ENCODE assay signal across 1 cellular context in the genomic region with DNA sequence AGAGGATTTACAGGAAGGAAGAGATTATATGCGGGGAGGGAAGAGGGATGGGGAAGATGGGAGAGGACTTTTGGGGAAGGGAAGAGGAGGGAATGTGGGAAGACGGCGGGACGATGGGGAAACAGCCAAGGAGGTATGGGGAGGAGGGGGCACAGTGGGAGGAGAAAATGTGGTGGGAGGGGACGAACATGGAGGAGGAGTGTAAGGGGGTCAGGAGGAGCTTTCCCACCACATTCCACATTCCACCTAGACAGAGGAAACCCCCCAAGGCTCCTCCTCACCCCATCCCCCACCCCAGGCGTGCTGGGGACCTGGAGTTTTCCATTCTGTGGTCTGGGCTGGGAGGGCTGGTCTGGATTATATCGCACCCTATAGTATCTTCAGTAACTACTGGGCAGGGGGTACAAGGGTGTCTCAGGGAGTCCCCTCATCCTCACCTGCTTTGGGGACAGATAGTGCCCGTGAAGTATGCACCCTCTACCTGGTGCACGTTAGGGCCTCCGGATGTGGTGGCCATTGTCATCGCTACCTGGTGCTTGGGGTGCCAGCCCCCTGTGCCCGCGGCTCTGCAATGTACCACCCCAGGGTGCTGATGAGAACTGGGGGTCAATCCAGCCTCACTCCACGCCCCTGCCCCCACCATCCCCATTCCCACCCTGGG.
TF ChIP-seq lines count a peak whose summit lies in the region.

No MANE protein-coding gene starts in this region.

TF ChIP-seq in HepG2, 621 proteins besides CTCF, POLR2A, EP300 and RAD21:
- TF ChIP-seq THYN1 (CRISPR knock-in tag; IDR thresholded peaks at IDR 0.05; ENCODE audit: borderline replicate concordance, low read depth) (no peak), ZKSCAN8 (CRISPR knock-in tag; IDR thresholded peaks at IDR 0.05; ENCODE audit: borderline replicate concordance) (no peak), ZNF138 (CRISPR knock-in tag; IDR thresholded peaks at IDR 0.05; ENCODE audit: low read depth) (no peak), ZNF350 (CRISPR knock-in tag; IDR thresholded peaks at IDR 0.05; ENCODE audit: borderline replicate concordance, low read depth) (no peak), HHEX (CRISPR knock-in tag; IDR thresholded peaks at IDR 0.05) (no peak), ZNF703 (CRISPR knock-in tag; IDR thresholded peaks at IDR 0.05; ENCODE audit: borderline replicate concordance) (no peak), MATR3 (CRISPR knock-in tag; IDR thresholded peaks at IDR 0.05) (no peak), ZNF614 (CRISPR knock-in tag; IDR thresholded peaks at IDR 0.05; ENCODE audit: borderline replicate concordance) (no peak), ZNF292 (CRISPR knock-in tag; IDR thresholded peaks at IDR 0.05; ENCODE audit: borderline replicate concordance, low read depth) (no peak), ZNF619 (CRISPR knock-in tag; IDR thresholded peaks at IDR 0.05) (no peak), ZNF775 (CRISPR knock-in tag; IDR thresholded peaks at IDR 0.05; ENCODE audit: borderline replicate concordance) (no peak), ZSCAN21 (CRISPR knock-in tag; IDR thresholded peaks at IDR 0.05; ENCODE audit: borderline replicate concordance) (no peak), PCBP2 (optimal IDR thresholded peaks at IDR 0.05; ENCODE audit: low read depth, low read length, poor library complexity, severe bottlenecking) (peak; percentile 88), HNRNPK (IDR thresholded peaks at IDR 0.05; ENCODE audit: low read depth, low read length, poor library complexity, severe bottlenecking) (peak; percentile 13), ZNF768 (CRISPR knock-in tag; IDR thresholded peaks at IDR 0.05) (peak; percentile 46; the same call in 1 of the 2 replicates), TARDBP (CRISPR knock-in tag; IDR thresholded peaks at IDR 0.05) (no peak), ZNF253 (CRISPR knock-in tag; IDR thresholded peaks at IDR 0.05; ENCODE audit: borderline replicate concordance) (no peak), GPN1 (CRISPR knock-in tag; IDR thresholded peaks at IDR 0.05; ENCODE audit: borderline replicate concordance) (no peak), ZFP90 (CRISPR knock-in tag; IDR thresholded peaks at IDR 0.05; ENCODE audit: borderline replicate concordance) (no peak), KMT2B (CRISPR knock-in tag; IDR thresholded peaks at IDR 0.05) (no peak), ASH2L (IDR thresholded peaks at IDR 0.05; ENCODE audit: insufficient read length, low read depth, low read length) (no peak), MXI1 (IDR thresholded peaks at IDR 0.05; ENCODE audit: borderline replicate concordance, low read depth, low read length) (no peak), ZNF572 (CRISPR knock-in tag; IDR thresholded peaks at IDR 0.05) (no peak), MIXL1 (CRISPR knock-in tag; IDR thresholded peaks at IDR 0.05) (no peak), BRD4 (CRISPR knock-in tag; IDR thresholded peaks at IDR 0.05) (0 out of 2 replicates have a peak, but pooled peaks have one; percentile 13)
- TF ChIP-seq, protein P1, sequence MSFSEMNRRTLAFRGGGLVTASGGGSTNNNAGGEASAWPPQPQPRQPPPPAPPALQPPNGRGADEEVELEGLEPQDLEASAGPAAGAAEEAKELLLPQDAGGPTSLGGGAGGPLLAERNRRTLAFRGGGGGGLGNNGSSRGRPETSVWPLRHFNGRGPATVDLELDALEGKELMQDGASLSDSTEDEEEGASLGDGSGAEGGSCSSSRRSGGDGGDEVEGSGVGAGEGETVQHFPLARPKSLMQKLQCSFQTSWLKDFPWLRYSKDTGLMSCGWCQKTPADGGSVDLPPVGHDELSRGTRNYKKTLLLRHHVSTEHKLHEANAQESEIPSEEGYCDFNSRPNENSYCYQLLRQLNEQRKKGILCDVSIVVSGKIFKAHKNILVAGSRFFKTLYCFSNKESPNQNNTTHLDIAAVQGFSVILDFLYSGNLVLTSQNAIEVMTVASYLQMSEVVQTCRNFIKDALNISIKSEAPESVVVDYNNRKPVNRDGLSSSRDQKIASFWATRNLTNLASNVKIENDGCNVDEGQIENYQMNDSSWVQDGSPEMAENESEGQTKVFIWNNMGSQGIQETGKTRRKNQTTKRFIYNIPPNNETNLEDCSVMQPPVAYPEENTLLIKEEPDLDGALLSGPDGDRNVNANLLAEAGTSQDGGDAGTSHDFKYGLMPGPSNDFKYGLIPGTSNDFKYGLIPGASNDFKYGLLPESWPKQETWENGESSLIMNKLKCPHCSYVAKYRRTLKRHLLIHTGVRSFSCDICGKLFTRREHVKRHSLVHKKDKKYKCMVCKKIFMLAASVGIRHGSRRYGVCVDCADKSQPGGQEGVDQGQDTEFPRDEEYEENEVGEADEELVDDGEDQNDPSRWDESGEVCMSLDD (CRISPR knock-in tag; IDR thresholded peaks at IDR 0.05; ENCODE audit: borderline replicate concordance) = no peak
- TF ChIP-seq, protein P2, sequence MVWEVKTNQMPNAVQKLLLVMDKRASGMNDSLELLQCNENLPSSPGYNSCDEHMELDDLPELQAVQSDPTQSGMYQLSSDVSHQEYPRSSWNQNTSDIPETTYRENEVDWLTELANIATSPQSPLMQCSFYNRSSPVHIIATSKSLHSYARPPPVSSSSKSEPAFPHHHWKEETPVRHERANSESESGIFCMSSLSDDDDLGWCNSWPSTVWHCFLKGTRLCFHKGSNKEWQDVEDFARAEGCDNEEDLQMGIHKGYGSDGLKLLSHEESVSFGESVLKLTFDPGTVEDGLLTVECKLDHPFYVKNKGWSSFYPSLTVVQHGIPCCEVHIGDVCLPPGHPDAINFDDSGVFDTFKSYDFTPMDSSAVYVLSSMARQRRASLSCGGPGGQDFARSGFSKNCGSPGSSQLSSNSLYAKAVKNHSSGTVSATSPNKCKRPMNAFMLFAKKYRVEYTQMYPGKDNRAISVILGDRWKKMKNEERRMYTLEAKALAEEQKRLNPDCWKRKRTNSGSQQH (CRISPR knock-in tag; IDR thresholded peaks at IDR 0.05; ENCODE audit: low read depth) = no peak
- TF ChIP-seq, protein P3, sequence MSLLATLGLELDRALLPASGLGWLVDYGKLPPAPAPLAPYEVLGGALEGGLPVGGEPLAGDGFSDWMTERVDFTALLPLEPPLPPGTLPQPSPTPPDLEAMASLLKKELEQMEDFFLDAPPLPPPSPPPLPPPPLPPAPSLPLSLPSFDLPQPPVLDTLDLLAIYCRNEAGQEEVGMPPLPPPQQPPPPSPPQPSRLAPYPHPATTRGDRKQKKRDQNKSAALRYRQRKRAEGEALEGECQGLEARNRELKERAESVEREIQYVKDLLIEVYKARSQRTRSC (CRISPR knock-in tag; IDR thresholded peaks at IDR 0.05; ENCODE audit: low read depth) = no peak
